1 cellular context compared by ENCODE assay signal in genomic region chr20:63219866-63220521, GRCh38.
A peak's percentile ranks its signal among the peaks of the same experiment; 100 is the strongest.
TF ChIP-seq lines count a peak whose summit lies in the region.

No MANE protein-coding gene starts in this region.

TF ChIP-seq in HepG2, 621 proteins besides CTCF, POLR2A, EP300 and RAD21:
- TF ChIP-seq GATAD1 (CRISPR knock-in tag; IDR thresholded peaks at IDR 0.05) (no peak), ZNF232 (CRISPR knock-in tag; IDR thresholded peaks at IDR 0.05; ENCODE audit: borderline replicate concordance) (no peak), CREB1 (IDR thresholded peaks at IDR 0.05) (peak; percentile 65; the same call in 1 of the 2 replicates), CREB1 (CRISPR knock-in tag; IDR thresholded peaks at IDR 0.05) (no peak), NCOA2 (CRISPR knock-in tag; IDR thresholded peaks at IDR 0.05) (no peak), PHF8 (CRISPR knock-in tag; IDR thresholded peaks at IDR 0.05) (no peak), JUNB (CRISPR knock-in tag; IDR thresholded peaks at IDR 0.05; ENCODE audit: borderline replicate concordance) (0 out of 2 replicates have a peak, but pooled peaks have one; percentile 24), ZNF775 (CRISPR knock-in tag; IDR thresholded peaks at IDR 0.05; ENCODE audit: borderline replicate concordance) (no peak), CEBPB (IDR thresholded peaks at IDR 0.05; ENCODE audit: borderline replicate concordance, low read depth, low read length) (no peak), HOXA7 (CRISPR knock-in tag; IDR thresholded peaks at IDR 0.05) (0 out of 2 replicates have a peak, but pooled peaks have one; percentile 21), ASH2L (IDR thresholded peaks at IDR 0.05; ENCODE audit: insufficient read length, low read depth, low read length) (no peak)
